8 cellular contexts compared by ENCODE assay signal in the genomic region with DNA sequence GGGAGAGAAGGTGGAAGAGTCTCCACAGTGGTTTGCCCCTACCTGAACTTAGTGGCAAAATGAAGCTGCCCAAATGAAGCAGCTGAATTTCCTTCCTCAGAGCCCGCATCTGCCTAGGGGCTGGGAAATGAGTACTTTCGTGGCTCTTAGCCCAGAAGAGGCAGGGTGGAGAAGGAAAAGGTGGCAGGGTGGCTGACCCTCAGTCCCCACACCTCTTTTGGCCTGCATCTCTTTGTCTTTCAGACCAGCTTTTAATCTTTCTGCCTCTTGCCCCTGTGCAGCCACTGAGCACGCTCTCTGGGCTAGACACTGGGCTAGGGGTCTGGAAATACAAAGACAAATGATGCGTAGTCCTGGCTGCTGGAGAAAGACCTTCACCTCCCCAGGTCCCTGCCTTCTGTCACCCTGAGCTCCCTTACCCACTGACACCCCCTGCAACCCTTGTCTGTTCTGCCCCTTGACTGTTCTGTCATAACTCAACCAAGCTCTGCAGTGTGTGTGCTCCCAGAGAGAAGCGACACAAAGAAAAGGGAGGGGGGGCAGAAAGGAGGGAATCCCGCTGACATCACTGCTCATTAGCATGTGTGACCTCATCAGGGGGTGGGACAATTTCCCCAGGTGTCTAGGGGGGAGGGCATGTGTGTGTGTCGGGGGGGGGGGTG. TPM values are rescaled to one million over a fixed set of nuclear protein-coding genes. Genes with fewer than 3 reads are reported as not detected.
DNase-seq lines count a peak whose midpoint lies in the region; ATAC-seq and TF ChIP-seq lines count a peak whose summit lies in the region.

No MANE protein-coding gene starts in this region.

- ATAC-seq in activated B cell treated with CpG ODN at 0.5 μM for 24 hours (ENCODE audit: low read depth) = no peak
- no peak for ATAC-seq in GM18498 (IDR thresholded peaks at IDR 0.05; ENCODE audit: unreplicated experiment)

- no peak for TF ChIP-seq EP300 in sigmoid colon (IDR thresholded peaks at IDR 0.05)

- CTCF ChIA-PET in CD4-positive, alpha-beta memory T cell (lab: Charles Lee; ENCODE audit: partially characterized antibody) = interaction anchor here (0.6 to 11.4 kb wide), 9 partner anchors 10 to 293 kb away, joined by 3 to 191 read pairs (median 5); partner anchors contain the start of genes AJUBA, DAD1 and LRP10
- CTCF ChIA-PET in activated B cell treated with CpG ODN at 0.5 μM for 24 hours (lab: Charles Lee) = interaction anchor here (0.9 to 8.6 kb wide), 5 partner anchors 10 to 312 kb away, joined by 3 to 103 read pairs (median 7); partner anchors contain the start of gene LRP10

- peaks cover 30% of the 10 kb centered on the region for H3K4me1 ChIP-seq in CD4-positive, alpha-beta memory T cell (ENCODE audit: insufficient read depth, low read length)
- H3K4me1 ChIP-seq in sigmoid colon = peaks cover 0 to 34% (median 25%) of the 10 kb centered on the region in 4 donors

- intact Hi-C loops in CD4-positive, alpha-beta memory T cell (cut with micrococcal nuclease) = no loop called here
- intact Hi-C loops in activated B cell treated with CpG ODN at 0.5 μM for 24 hours (cut with micrococcal nuclease) = loop anchor here (10.0 kb wide), 1 partner anchor 498 kb away; no protein-coding TSS in a partner anchor
- intact Hi-C loops in sigmoid colon (cut with DNase I) = no loop called here
- intact Hi-C loops in activated T-helper 2 cell treated with anti-CD3 and anti-CD28 coated beads, Interferon-gamma antibody, Interleukin-2, Interleukin-4, amounts not matched to agents 10 μg/mL and 5 μg/mL and 100 μg/mL, durations not matched to agents 14 hours and 24 hours and 36 hours (cut with micrococcal nuclease) = no loop called here

- peaks cover 15 to 23% of the 10 kb centered on the region in 2 donors for H3K36me3 Mint-ChIP-seq in CD4-positive, alpha-beta memory T cell
- H3K36me3 Mint-ChIP-seq in IgD-negative memory B cell (peaks cover 4% of the 10 kb centered on the region), activated B cell treated with CpG ODN at 0.5 μM for 24 hours (ENCODE audit: low read depth) (peaks cover 28% of the 10 kb centered on the region)
- peaks cover 15% of the 10 kb centered on the region for H3K36me3 Mint-ChIP-seq in activated T-helper 2 cell treated with anti-CD3 and anti-CD28 coated beads, Interferon-gamma antibody, Interleukin-2, Interleukin-4, amounts not matched to agents 10 μg/mL and 5 μg/mL and 100 μg/mL, durations not matched to agents 14 hours and 24 hours and 36 hours (ENCODE audit: low read depth)

- peak in 3 of 5 donors; percentile 29 to 72 (median 37) for DNase-seq in CD4-positive, alpha-beta memory T cell
- DNase-seq in activated B cell treated with CpG ODN at 0.5 μM for 24 hours (no peak), glomerular visceral epithelial cell (ENCODE audit: extremely low spot score) (peak; percentile 56), sigmoid colon (peak; percentile 70), KBM-7 (no peak)
- no peak for DNase-seq in activated T-helper 2 cell treated with anti-CD3 and anti-CD28 coated beads, Interferon-gamma antibody, Interleukin-2, Interleukin-4, amounts not matched to agents 10 μg/mL and 5 μg/mL and 100 μg/mL, durations not matched to agents 14 hours and 24 hours and 36 hours (ENCODE audit: low spot score)

- no peak for TF ChIP-seq POLR2A in sigmoid colon (IDR thresholded peaks at IDR 0.05)

- peaks cover 0 to 3% (median 0%) of the 10 kb centered on the region in 8 donors for H3K9me3 Mint-ChIP-seq in CD4-positive, alpha-beta memory T cell
- H3K9me3 Mint-ChIP-seq in IgD-negative memory B cell (no peaks in the 10 kb centered on the region), activated B cell treated with CpG ODN at 0.5 μM for 24 hours (no peaks in the 10 kb centered on the region)
- H3K9me3 Mint-ChIP-seq in activated T-helper 2 cell treated with anti-CD3 and anti-CD28 coated beads, Interferon-gamma antibody, Interleukin-2, Interleukin-4, amounts not matched to agents 10 μg/mL and 5 μg/mL and 100 μg/mL, durations not matched to agents 14 hours and 24 hours and 36 hours = no peaks in the 10 kb centered on the region

- H3K27me3 ChIP-seq in CD4-positive, alpha-beta memory T cell (ENCODE audit: insufficient read depth, low read length) = no peaks in the 10 kb centered on the region
- H3K27me3 ChIP-seq in sigmoid colon = no peaks in the 10 kb centered on the region

- no peaks in the 10 kb centered on the region for H3K9me3 ChIP-seq in CD4-positive, alpha-beta memory T cell (ENCODE audit: control insufficient read depth in 1 of 2, low read length in 2 of 2)
- no peaks in the 10 kb centered on the region for H3K9me3 ChIP-seq in sigmoid colon

- H3K4me1 Mint-ChIP-seq in CD4-positive, alpha-beta memory T cell = peaks cover 23 to 63% (median 38%) of the 10 kb centered on the region in 4 donors
- peaks cover 8 to 35% (median 22%) of the 10 kb centered on the region in 3 donors for H3K4me1 Mint-ChIP-seq in IgD-negative memory B cell
- peaks cover 55% of the 10 kb centered on the region for H3K4me1 Mint-ChIP-seq in activated B cell treated with CpG ODN at 0.5 μM for 24 hours
- H3K4me1 Mint-ChIP-seq in activated T-helper 2 cell treated with anti-CD3 and anti-CD28 coated beads, Interferon-gamma antibody, Interleukin-2, Interleukin-4, amounts not matched to agents 10 μg/mL and 5 μg/mL and 100 μg/mL, durations not matched to agents 14 hours and 24 hours and 36 hours (ENCODE audit: low read depth) = peaks cover 15% of the 10 kb centered on the region

- POLR2A ChIA-PET in CD4-positive, alpha-beta memory T cell (lab: Charles Lee; ENCODE audit: partially characterized antibody) = interaction anchor here (0.7 to 10.8 kb wide), 6 partner anchors 8 to 52 kb away, joined by 3 to 208 read pairs (median 10); partner anchors contain the start of genes LRP10 and RBM23
- POLR2A ChIA-PET in activated B cell treated with CpG ODN at 0.5 μM for 24 hours (lab: Charles Lee) = interaction anchor here (0.6 to 9.4 kb wide), 10 partner anchors 11 to 1798 kb away, joined by 3 to 140 read pairs (median 4); partner anchors contain the start of genes DAD1, LRP10, OXA1L and PRMT5

- no peak overlapping the region for H3K27ac ChIP-seq in CD4-positive, alpha-beta memory T cell (ENCODE audit: low read depth, low read length)
- no peak overlapping the region for H3K27ac ChIP-seq in sigmoid colon

- peak overlapping the region in 6 of 7 donors; percentile 6 to 72 (median 38) for H3K27ac Mint-ChIP-seq in CD4-positive, alpha-beta memory T cell
- peak overlapping the region in 2 of 3 donors; percentile 79 to 81 for H3K27ac Mint-ChIP-seq in IgD-negative memory B cell
- no peak overlapping the region for H3K27ac Mint-ChIP-seq in activated B cell treated with CpG ODN at 0.5 μM for 24 hours
- H3K27ac Mint-ChIP-seq in activated T-helper 2 cell treated with anti-CD3 and anti-CD28 coated beads, Interferon-gamma antibody, Interleukin-2, Interleukin-4, amounts not matched to agents 10 μg/mL and 5 μg/mL and 100 μg/mL, durations not matched to agents 14 hours and 24 hours and 36 hours = no peak overlapping the region

- H3K27me3 Mint-ChIP-seq in CD4-positive, alpha-beta memory T cell = no peaks in the 10 kb centered on the region
- H3K27me3 Mint-ChIP-seq in IgD-negative memory B cell (no peaks in the 10 kb centered on the region), activated B cell treated with CpG ODN at 0.5 μM for 24 hours (no peaks in the 10 kb centered on the region)
- H3K27me3 Mint-ChIP-seq in activated T-helper 2 cell treated with anti-CD3 and anti-CD28 coated beads, Interferon-gamma antibody, Interleukin-2, Interleukin-4, amounts not matched to agents 10 μg/mL and 5 μg/mL and 100 μg/mL, durations not matched to agents 14 hours and 24 hours and 36 hours (ENCODE audit: low read depth) = peaks cover 11% of the 10 kb centered on the region

- in situ Hi-C loops in KBM-7 (cut with MboI; ENCODE audit: low pct_unique_long_range_greater_than_20kb, low sequenced_read_pairs) = no loop called here

- TF ChIP-seq CTCF in activated B cell treated with CpG ODN at 0.5 μM for 24 hours (IDR thresholded peaks at IDR 0.05) (no peak), sigmoid colon (IDR thresholded peaks at IDR 0.05) (no peak)

- 14 to 29% methylated on average over 7 of the region's 7 CpGs for WGBS in sigmoid colon, 2 donors

- H3K4me3 Mint-ChIP-seq in CD4-positive, alpha-beta memory T cell = peak overlapping the region in 1 of 8 donors; percentile 36
- H3K4me3 Mint-ChIP-seq in IgD-negative memory B cell (peak overlapping the region in 2 of 4 donors; percentile 27 to 41), activated B cell treated with CpG ODN at 0.5 μM for 24 hours (peak overlapping the region; percentile 7)
- H3K4me3 Mint-ChIP-seq in activated T-helper 2 cell treated with anti-CD3 and anti-CD28 coated beads, Interferon-gamma antibody, Interleukin-2, Interleukin-4, amounts not matched to agents 10 μg/mL and 5 μg/mL and 100 μg/mL, durations not matched to agents 14 hours and 24 hours and 36 hours (ENCODE audit: low read depth) = no peak overlapping the region

- peaks cover 16% of the 10 kb centered on the region for H3K36me3 ChIP-seq in CD4-positive, alpha-beta memory T cell (ENCODE audit: insufficient read depth, low read length)
- H3K36me3 ChIP-seq in sigmoid colon = peaks cover 10 to 20% (median 13%) of the 10 kb centered on the region in 4 donors

- no peak overlapping the region for H3K4me3 ChIP-seq in CD4-positive, alpha-beta memory T cell (ENCODE audit: low read length in 2 of 2)
- H3K4me3 ChIP-seq in sigmoid colon = no peak overlapping the region

RNA-seq across cellular contexts. Expression of gene REM2, which starts 0.4 kb away (rescaled TPM):
- 1 to 10 TPM; 4.4 to 4.6 TPM for total RNA-seq in CD4-positive, alpha-beta memory T cell
- polyA plus RNA-seq in CD4-positive, alpha-beta memory T cell = 1 to 10 TPM in 1 of 2 donors, under 1 TPM in 1; 0.55 to 1.5 TPM
- 2.6 TPM for polyA plus RNA-seq in IgD-negative memory B cell
- total RNA-seq in activated B cell treated with CpG ODN at 0.5 μM for 24 hours = 0.71 and 1.4 TPM in 2 replicates
- total RNA-seq in sigmoid colon = 1 to 10 TPM in 1 of 4 donors, under 1 TPM in 2, not detected in 1; 0.71 to 1.4 (median 0.81) TPM
- polyA plus RNA-seq in sigmoid colon = under 1 TPM in 2 of 3 donors, not detected in 1; 0.60 to 0.96 TPM
- 0.28 and 0.30 TPM in 2 replicates for total RNA-seq in activated T-helper 2 cell treated with anti-CD3 and anti-CD28 coated beads, Interferon-gamma antibody, Interleukin-2, Interleukin-4, amounts not matched to agents 10 μg/mL and 5 μg/mL and 100 μg/mL, durations not matched to agents 14 hours and 24 hours and 36 hours

RNA-seq across cellular contexts. Expression of gene LRP10, which starts 11.1 kb away (rescaled TPM):
- 10 to 100 TPM; 93.1 to 98.1 TPM for total RNA-seq in CD4-positive, alpha-beta memory T cell
- 100 to 1,000 TPM in 1 of 2 donors, 10 to 100 TPM in 1; 92.0 to 118 TPM for polyA plus RNA-seq in CD4-positive, alpha-beta memory T cell
- 113 TPM for polyA plus RNA-seq in IgD-negative memory B cell
- 83.2 and 83.3 TPM in 2 replicates for total RNA-seq in activated B cell treated with CpG ODN at 0.5 μM for 24 hours
- 100 to 1,000 TPM in 2 of 4 donors, 10 to 100 TPM in 2; 75.3 to 124 (median 95.1) TPM for total RNA-seq in sigmoid colon
- 100 to 1,000 TPM in 1 of 3 donors, 10 to 100 TPM in 2; 34.4 to 139 (median 42.6) TPM for polyA plus RNA-seq in sigmoid colon
- 38.9 and 40.5 TPM in 2 replicates for total RNA-seq in activated T-helper 2 cell treated with anti-CD3 and anti-CD28 coated beads, Interferon-gamma antibody, Interleukin-2, Interleukin-4, amounts not matched to agents 10 μg/mL and 5 μg/mL and 100 μg/mL, durations not matched to agents 14 hours and 24 hours and 36 hours

RNA-seq across cellular contexts. Expression of gene RBM23, which starts 36.3 kb away (rescaled TPM):
- 100 to 1,000 TPM; 119 to 123 TPM for total RNA-seq in CD4-positive, alpha-beta memory T cell
- 10 to 100 TPM; 57.1 to 58.3 TPM for polyA plus RNA-seq in CD4-positive, alpha-beta memory T cell
- polyA plus RNA-seq in IgD-negative memory B cell = 49.7 TPM
- total RNA-seq in activated B cell treated with CpG ODN at 0.5 μM for 24 hours = 130 and 131 TPM in 2 replicates
- 1,000 to 10,000 TPM in 1 of 4 donors, 100 to 1,000 TPM in 3; 356 to 5,076 (median 594) TPM for total RNA-seq in sigmoid colon
- 10 to 100 TPM; 31.8 to 46.5 (median 40.8) TPM for polyA plus RNA-seq in sigmoid colon
- total RNA-seq in activated T-helper 2 cell treated with anti-CD3 and anti-CD28 coated beads, Interferon-gamma antibody, Interleukin-2, Interleukin-4, amounts not matched to agents 10 μg/mL and 5 μg/mL and 100 μg/mL, durations not matched to agents 14 hours and 24 hours and 36 hours = 77.3 and 81.1 TPM in 2 replicates

RNA-seq across cellular contexts. Expression of gene MMP14, which starts 46.3 kb away (rescaled TPM):
- total RNA-seq in CD4-positive, alpha-beta memory T cell = 1 to 10 TPM; 3.0 to 3.8 TPM
- not detected for polyA plus RNA-seq in CD4-positive, alpha-beta memory T cell
- polyA plus RNA-seq in IgD-negative memory B cell (not detected), sigmoid colon (10 to 100 TPM; 21.0 to 85.4 (median 33.5) TPM)
- total RNA-seq in activated B cell treated with CpG ODN at 0.5 μM for 24 hours (3.4 and 4.1 TPM in 2 replicates), sigmoid colon (100 to 1,000 TPM in 3 of 4 donors, 10 to 100 TPM in 1; 86.6 to 140 (median 115) TPM)
- 2.6 and 2.7 TPM in 2 replicates for total RNA-seq in activated T-helper 2 cell treated with anti-CD3 and anti-CD28 coated beads, Interferon-gamma antibody, Interleukin-2, Interleukin-4, amounts not matched to agents 10 μg/mL and 5 μg/mL and 100 μg/mL, durations not matched to agents 14 hours and 24 hours and 36 hours

RNA-seq across cellular contexts. Expression of gene PRMT5, which starts 46.5 kb away (rescaled TPM):
- total RNA-seq in CD4-positive, alpha-beta memory T cell = 10 to 100 TPM; 25.8 to 30.5 TPM
- 10 to 100 TPM; 50.6 to 65.1 TPM for polyA plus RNA-seq in CD4-positive, alpha-beta memory T cell
- polyA plus RNA-seq in IgD-negative memory B cell (45.0 TPM), sigmoid colon (10 to 100 TPM; 33.3 to 66.7 (median 55.4) TPM)
- total RNA-seq in activated B cell treated with CpG ODN at 0.5 μM for 24 hours (75.3 and 96.5 TPM in 2 replicates), sigmoid colon (10 to 100 TPM; 33.3 to 61.7 (median 44.7) TPM)
- 147 and 152 TPM in 2 replicates for total RNA-seq in activated T-helper 2 cell treated with anti-CD3 and anti-CD28 coated beads, Interferon-gamma antibody, Interleukin-2, Interleukin-4, amounts not matched to agents 10 μg/mL and 5 μg/mL and 100 μg/mL, durations not matched to agents 14 hours and 24 hours and 36 hours

Comparison
In these comparisons a context has a peak if more than half of its experiments do, and no peak if none do; other contexts are left out.
1. DNase-seq: peak in CD4-positive, alpha-beta memory T cell (3 of 5), glomerular visceral epithelial cell (single experiment) and sigmoid colon (single experiment); none in activated B cell treated with CpG ODN at 0.5 μM for 24 hours (single experiment), KBM-7 (single experiment) and activated T-helper 2 cell treated with anti-CD3 and anti-CD28 coated beads, Interferon-gamma antibody, Interleukin-2, Interleukin-4, amounts not matched to agents 10 μg/mL and 5 μg/mL and 100 μg/mL, durations not matched to agents 14 hours and 24 hours and 36 hours (single experiment).
2. H3K27ac Mint-ChIP-seq: peak in CD4-positive, alpha-beta memory T cell (6 of 7) and IgD-negative memory B cell (2 of 3); none in activated B cell treated with CpG ODN at 0.5 μM for 24 hours (single experiment) and activated T-helper 2 cell treated with anti-CD3 and anti-CD28 coated beads, Interferon-gamma antibody, Interleukin-2, Interleukin-4, amounts not matched to agents 10 μg/mL and 5 μg/mL and 100 μg/mL, durations not matched to agents 14 hours and 24 hours and 36 hours (single experiment).